ENCODE assay signal across 8 cellular contexts in the genomic region with DNA sequence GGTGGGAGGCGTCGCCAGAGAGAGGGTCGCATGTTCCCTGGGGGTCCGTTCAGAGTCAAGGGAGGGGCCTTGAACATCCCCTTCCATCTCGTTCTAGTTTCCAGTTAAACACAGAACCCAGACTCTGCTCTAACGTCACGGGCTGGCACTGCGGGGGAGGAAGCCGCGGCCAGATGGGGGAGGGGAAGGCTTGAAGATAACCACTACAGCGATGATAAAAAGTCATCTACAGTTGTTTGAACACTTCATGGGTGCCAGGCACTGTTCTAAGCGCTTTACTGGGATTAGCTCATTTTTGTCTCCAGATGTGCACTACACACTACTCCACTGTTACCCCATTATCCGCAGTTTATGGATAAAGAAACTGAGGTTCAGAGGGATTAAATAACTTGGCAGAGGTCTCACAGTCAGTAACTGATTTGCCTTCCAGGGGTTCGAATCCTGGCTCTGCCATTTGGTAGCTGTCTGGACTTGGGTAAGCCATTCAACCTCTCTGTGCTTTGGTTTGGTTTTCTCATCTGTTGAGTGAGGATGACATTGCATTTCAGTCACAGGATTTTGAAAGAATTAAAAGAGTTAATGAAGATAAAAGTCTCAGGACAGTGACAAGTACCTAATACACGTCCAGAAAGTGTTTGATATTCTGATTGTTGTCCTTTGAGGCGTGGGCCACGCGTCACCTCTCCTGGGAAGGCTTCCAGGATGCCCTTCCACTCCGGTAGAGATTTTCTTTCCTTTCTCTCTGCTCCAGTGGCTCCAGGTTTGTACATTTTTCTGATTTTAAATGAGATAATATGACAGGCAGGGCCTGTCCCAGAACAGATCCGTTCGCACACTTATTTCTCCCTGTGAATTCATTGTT. TPM values are rescaled to one million over a fixed set of nuclear protein-coding genes. Genes with fewer than 3 reads are reported as not detected.
A peak's percentile ranks its signal among the peaks of the same experiment; 100 is the strongest.
DNase-seq lines count a peak whose midpoint lies in the region; ATAC-seq and TF ChIP-seq lines count a peak whose summit lies in the region.

No MANE protein-coding gene starts in this region.

- H3K27ac Mint-ChIP-seq in natural killer cell = no peak overlapping the region
- H3K27ac Mint-ChIP-seq in natural killer cell treated with Interleukin-12 subunit alpha and Interleukin-12 subunit beta and Interleukin-15 and Interleukin-18, amount 100 ng/mL, for 72 hours = no peak overlapping the region

- TF ChIP-seq CTCF in natural killer cell (IDR thresholded peaks at IDR 0.05) = no peak

- no peak for DNase-seq in natural killer cell
- no peak for DNase-seq in natural killer cell treated with Interleukin-12 subunit alpha and Interleukin-12 subunit beta and Interleukin-15 and Interleukin-18, amount 100 ng/mL, for 72 hours (ENCODE audit: low spot score)
- peak; percentile 74 to 78 for DNase-seq in activated CD4-positive, alpha-beta T cell treated with anti-CD3 and anti-CD28 coated beads, Interleukin-2, amount 50 U/mL, for 48 hours
- DNase-seq in stimulated activated CD4-positive, alpha-beta T cell treated with anti-CD3 and anti-CD28 coated beads, Interleukin-12 subunit alpha, Interleukin-12 subunit beta, amount 100 ng/mL, for 48 hours (ENCODE audit: low read depth in 2 of 3, low spot score in 1 of 3) = peak; percentile 41 to 64 (median 62)
- DNase-seq in hepatic stellate cell (ENCODE audit: low spot score) = no peak
- DNase-seq in AG08395 (ENCODE audit: low spot score) = no peak

- intact Hi-C loops in natural killer cell (cut with micrococcal nuclease) = no loop called here

- H3K36me3 ChIP-seq in esophagus (ENCODE audit: control insufficient read depth in 2 of 2, insufficient read depth in 2 of 2, low read length in 1 of 2) = no peaks in the 10 kb centered on the region

- no peaks in the 10 kb centered on the region for H3K27me3 ChIP-seq in esophagus (ENCODE audit: control insufficient read depth in 1 of 2, insufficient read depth in 2 of 2, low read length in 2 of 2)

- ATAC-seq in natural killer cell (peak in 2 of 3 donors; percentile 26 to 59), GM21786 (IDR thresholded peaks at IDR 0.05; ENCODE audit: unreplicated experiment) (no peak)
- no peak for ATAC-seq in natural killer cell treated with Interleukin-12 subunit alpha and Interleukin-12 subunit beta and Interleukin-15 and Interleukin-18, amount 100 ng/mL, for 72 hours

- no peaks in the 10 kb centered on the region for H3K9me3 Mint-ChIP-seq in natural killer cell
- no peaks in the 10 kb centered on the region for H3K9me3 Mint-ChIP-seq in natural killer cell treated with Interleukin-12 subunit alpha and Interleukin-12 subunit beta and Interleukin-15 and Interleukin-18, amount 100 ng/mL, for 72 hours

- H3K27ac ChIP-seq in esophagus (ENCODE audit: low read depth in 2 of 2, low read length in 1 of 2) = peak overlapping the region; percentile 87 to 93

- peaks cover 9 to 21% of the 10 kb centered on the region in 2 donors for H3K27me3 Mint-ChIP-seq in natural killer cell (ENCODE audit: low read depth in 2 of 2)
- peaks cover 0 to 8% of the 10 kb centered on the region in 2 donors for H3K27me3 Mint-ChIP-seq in natural killer cell treated with Interleukin-12 subunit alpha and Interleukin-12 subunit beta and Interleukin-15 and Interleukin-18, amount 100 ng/mL, for 72 hours

- H3K9me3 ChIP-seq in esophagus (ENCODE audit: control insufficient read depth in 2 of 2, insufficient read depth in 1 of 2, low read depth in 1 of 2, low read length in 1 of 2) = no peaks in the 10 kb centered on the region

- peaks cover 0 to 4% of the 10 kb centered on the region in 2 donors for H3K4me1 ChIP-seq in esophagus (ENCODE audit: control insufficient read depth in 2 of 2, insufficient read depth in 2 of 2, low read length in 1 of 2)

- no peak overlapping the region for H3K4me3 Mint-ChIP-seq in natural killer cell
- H3K4me3 Mint-ChIP-seq in natural killer cell treated with Interleukin-12 subunit alpha and Interleukin-12 subunit beta and Interleukin-15 and Interleukin-18, amount 100 ng/mL, for 72 hours = no peak overlapping the region

- H3K4me1 Mint-ChIP-seq in natural killer cell = peaks cover 0 to 6% of the 10 kb centered on the region in 2 donors
- H3K4me1 Mint-ChIP-seq in natural killer cell treated with Interleukin-12 subunit alpha and Interleukin-12 subunit beta and Interleukin-15 and Interleukin-18, amount 100 ng/mL, for 72 hours (ENCODE audit: low read depth in 2 of 2) = peaks cover 0 to 2% of the 10 kb centered on the region in 2 donors

- WGBS in esophagus, 2 donors = 27 to 29% methylated on average over 21 of the region's 21 CpGs

- peak overlapping the region; percentile 7 to 79 for H3K4me3 ChIP-seq in esophagus (ENCODE audit: low read depth in 1 of 2, low read length in 2 of 2)

- no peaks in the 10 kb centered on the region for H3K36me3 Mint-ChIP-seq in natural killer cell
- no peaks in the 10 kb centered on the region for H3K36me3 Mint-ChIP-seq in natural killer cell treated with Interleukin-12 subunit alpha and Interleukin-12 subunit beta and Interleukin-15 and Interleukin-18, amount 100 ng/mL, for 72 hours

RNA-seq across cellular contexts. Expression of a gene that starts 0.8 kb away (rescaled TPM):
- total RNA-seq in natural killer cell = not detected
- not detected for total RNA-seq in natural killer cell treated with Interleukin-12 subunit alpha and Interleukin-12 subunit beta and Interleukin-15 and Interleukin-18, amount 100 ng/mL, for 72 hours
- polyA plus RNA-seq in esophagus = 10 to 100 TPM; 43.4 to 52.7 TPM

RNA-seq across cellular contexts. Expression of a gene that starts 13.2 kb away (rescaled TPM):
- not detected for total RNA-seq in natural killer cell
- total RNA-seq in natural killer cell treated with Interleukin-12 subunit alpha and Interleukin-12 subunit beta and Interleukin-15 and Interleukin-18, amount 100 ng/mL, for 72 hours = under 1 TPM in 1 of 2 donors, not detected in 1; 0.28 TPM
- polyA plus RNA-seq in esophagus = under 1 TPM; 0.35 to 0.73 TPM

RNA-seq across cellular contexts. Expression of a gene that starts 48.9 kb away (rescaled TPM):
- 100 to 1,000 TPM in 1 of 3 donors, 10 to 100 TPM in 2; 84.6 to 100 (median 97.1) TPM for total RNA-seq in natural killer cell
- total RNA-seq in natural killer cell treated with Interleukin-12 subunit alpha and Interleukin-12 subunit beta and Interleukin-15 and Interleukin-18, amount 100 ng/mL, for 72 hours = 100 to 1,000 TPM in 1 of 2 donors, 10 to 100 TPM in 1; 85.8 to 143 TPM
- 10 to 100 TPM; 34.3 to 49.1 TPM for polyA plus RNA-seq in esophagus

RNA-seq across cellular contexts. Expression of a gene that starts 49.2 kb away (rescaled TPM):
- 10 to 100 TPM in 2 of 3 donors, 1 to 10 TPM in 1; 7.7 to 13.8 (median 12.0) TPM for total RNA-seq in natural killer cell
- total RNA-seq in natural killer cell treated with Interleukin-12 subunit alpha and Interleukin-12 subunit beta and Interleukin-15 and Interleukin-18, amount 100 ng/mL, for 72 hours = 10 to 100 TPM; 19.6 to 27.3 TPM
- polyA plus RNA-seq in esophagus = 10 to 100 TPM in 1 of 2 donors, 1 to 10 TPM in 1; 6.8 to 14.6 TPM

Comparison
In these comparisons a context has a peak if more than half of its experiments do, and no peak if none do; other contexts are left out.
1. ATAC-seq: peak in natural killer cell (2 of 3); none in natural killer cell treated with Interleukin-12 subunit alpha and Interleukin-12 subunit beta and Interleukin-15 and Interleukin-18, amount 100 ng/mL, for 72 hours (0 of 2) and GM21786 (single experiment).
2. DNase-seq: peak in activated CD4-positive, alpha-beta T cell treated with anti-CD3 and anti-CD28 coated beads, Interleukin-2, amount 50 U/mL, for 48 hours (2 of 2) and stimulated activated CD4-positive, alpha-beta T cell treated with anti-CD3 and anti-CD28 coated beads, Interleukin-12 subunit alpha, Interleukin-12 subunit beta, amount 100 ng/mL, for 48 hours (3 of 3); none in natural killer cell (single experiment), natural killer cell treated with Interleukin-12 subunit alpha and Interleukin-12 subunit beta and Interleukin-15 and Interleukin-18, amount 100 ng/mL, for 72 hours (single experiment), hepatic stellate cell (single experiment) and AG08395 (single experiment).